Comparison of ENCODE assay signal across 1 cellular context in the genomic region with DNA sequence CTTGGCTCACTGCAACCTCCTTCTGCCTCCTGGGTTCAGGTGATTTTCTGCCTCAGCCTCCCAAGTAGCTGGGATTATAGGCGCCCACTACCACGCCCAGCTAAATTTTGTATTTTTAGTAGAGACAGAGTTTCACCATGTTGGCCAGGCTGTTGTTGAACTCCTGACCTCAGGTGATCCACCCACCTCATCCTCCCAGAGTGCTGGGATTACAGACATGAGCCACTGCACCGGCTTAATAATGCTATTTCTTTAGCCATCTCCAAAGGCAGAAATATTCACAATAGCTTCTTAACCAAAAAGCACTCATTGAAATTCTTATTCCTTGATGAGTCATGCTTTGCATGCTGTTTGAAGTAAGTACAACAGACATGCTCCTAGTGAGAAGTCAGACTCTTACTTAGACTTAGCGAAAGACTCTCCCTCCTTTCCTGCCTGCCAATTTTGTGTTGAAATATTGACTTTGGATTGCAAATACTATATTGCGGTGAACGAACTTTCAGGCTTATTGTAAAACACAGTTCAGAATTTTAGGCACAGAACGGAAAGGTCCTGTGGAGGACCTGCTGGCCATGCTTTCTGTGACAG.
A peak's percentile ranks its signal among the peaks of the same experiment; 100 is the strongest.
TF ChIP-seq lines count a peak whose summit lies in the region.

No MANE protein-coding gene starts in this region.

TF ChIP-seq in K562, 482 proteins besides CTCF, POLR2A, EP300 and RAD21 (continued from another document):
- TF ChIP-seq, protein P1, sequence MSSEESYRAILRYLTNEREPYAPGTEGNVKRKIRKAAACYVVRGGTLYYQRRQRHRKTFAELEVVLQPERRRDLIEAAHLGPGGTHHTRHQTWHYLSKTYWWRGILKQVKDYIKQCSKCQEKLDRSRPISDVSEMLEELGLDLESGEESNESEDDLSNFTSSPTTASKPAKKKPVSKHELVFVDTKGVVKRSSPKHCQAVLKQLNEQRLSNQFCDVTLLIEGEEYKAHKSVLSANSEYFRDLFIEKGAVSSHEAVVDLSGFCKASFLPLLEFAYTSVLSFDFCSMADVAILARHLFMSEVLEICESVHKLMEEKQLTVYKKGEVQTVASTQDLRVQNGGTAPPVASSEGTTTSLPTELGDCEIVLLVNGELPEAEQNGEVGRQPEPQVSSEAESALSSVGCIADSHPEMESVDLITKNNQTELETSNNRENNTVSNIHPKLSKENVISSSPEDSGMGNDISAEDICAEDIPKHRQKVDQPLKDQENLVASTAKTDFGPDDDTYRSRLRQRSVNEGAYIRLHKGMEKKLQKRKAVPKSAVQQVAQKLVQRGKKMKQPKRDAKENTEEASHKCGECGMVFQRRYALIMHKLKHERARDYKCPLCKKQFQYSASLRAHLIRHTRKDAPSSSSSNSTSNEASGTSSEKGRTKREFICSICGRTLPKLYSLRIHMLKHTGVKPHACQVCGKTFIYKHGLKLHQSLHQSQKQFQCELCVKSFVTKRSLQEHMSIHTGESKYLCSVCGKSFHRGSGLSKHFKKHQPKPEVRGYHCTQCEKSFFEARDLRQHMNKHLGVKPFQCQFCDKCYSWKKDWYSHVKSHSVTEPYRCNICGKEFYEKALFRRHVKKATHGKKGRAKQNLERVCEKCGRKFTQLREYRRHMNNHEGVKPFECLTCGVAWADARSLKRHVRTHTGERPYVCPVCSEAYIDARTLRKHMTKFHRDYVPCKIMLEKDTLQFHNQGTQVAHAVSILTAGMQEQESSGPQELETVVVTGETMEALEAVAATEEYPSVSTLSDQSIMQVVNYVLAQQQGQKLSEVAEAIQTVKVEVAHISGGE (CRISPR knock-in tag; IDR thresholded peaks at IDR 0.05): no peak
- TF ChIP-seq, protein P2, sequence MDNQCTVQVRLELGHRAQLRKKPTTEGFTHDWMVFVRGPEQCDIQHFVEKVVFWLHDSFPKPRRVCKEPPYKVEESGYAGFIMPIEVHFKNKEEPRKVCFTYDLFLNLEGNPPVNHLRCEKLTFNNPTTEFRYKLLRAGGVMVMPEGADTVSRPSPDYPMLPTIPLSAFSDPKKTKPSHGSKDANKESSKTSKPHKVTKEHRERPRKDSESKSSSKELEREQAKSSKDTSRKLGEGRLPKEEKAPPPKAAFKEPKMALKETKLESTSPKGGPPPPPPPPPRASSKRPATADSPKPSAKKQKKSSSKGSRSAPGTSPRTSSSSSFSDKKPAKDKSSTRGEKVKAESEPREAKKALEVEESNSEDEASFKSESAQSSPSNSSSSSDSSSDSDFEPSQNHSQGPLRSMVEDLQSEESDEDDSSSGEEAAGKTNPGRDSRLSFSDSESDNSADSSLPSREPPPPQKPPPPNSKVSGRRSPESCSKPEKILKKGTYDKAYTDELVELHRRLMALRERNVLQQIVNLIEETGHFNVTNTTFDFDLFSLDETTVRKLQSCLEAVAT (IDR thresholded peaks at IDR 0.05): 0 out of 4 replicates have a peak, but pooled peaks of 1 of the 2 experiments have one; percentile 31
- TF ChIP-seq TFAP4 (CRISPR knock-in tag; IDR thresholded peaks at IDR 0.05; ENCODE audit: borderline replicate concordance): no peak
- TF ChIP-seq ZNF316 (IDR thresholded peaks at IDR 0.05): peak; percentile 49; the same call in 1 of the 2 replicates
- peak; percentile 34; the same call in 1 of the 2 replicates for TF ChIP-seq DPF2 (IDR thresholded peaks at IDR 0.05)
- no peak for TF ChIP-seq ZNF197 (CRISPR knock-in tag; IDR thresholded peaks at IDR 0.05; ENCODE audit: low read depth)
- no peak for TF ChIP-seq XRCC5 (IDR thresholded peaks at IDR 0.05; ENCODE audit: low read depth, low read length)
- TF ChIP-seq PHF21A (IDR thresholded peaks at IDR 0.05; ENCODE audit: borderline replicate concordance, low read depth): no peak
- TF ChIP-seq, protein P3, sequence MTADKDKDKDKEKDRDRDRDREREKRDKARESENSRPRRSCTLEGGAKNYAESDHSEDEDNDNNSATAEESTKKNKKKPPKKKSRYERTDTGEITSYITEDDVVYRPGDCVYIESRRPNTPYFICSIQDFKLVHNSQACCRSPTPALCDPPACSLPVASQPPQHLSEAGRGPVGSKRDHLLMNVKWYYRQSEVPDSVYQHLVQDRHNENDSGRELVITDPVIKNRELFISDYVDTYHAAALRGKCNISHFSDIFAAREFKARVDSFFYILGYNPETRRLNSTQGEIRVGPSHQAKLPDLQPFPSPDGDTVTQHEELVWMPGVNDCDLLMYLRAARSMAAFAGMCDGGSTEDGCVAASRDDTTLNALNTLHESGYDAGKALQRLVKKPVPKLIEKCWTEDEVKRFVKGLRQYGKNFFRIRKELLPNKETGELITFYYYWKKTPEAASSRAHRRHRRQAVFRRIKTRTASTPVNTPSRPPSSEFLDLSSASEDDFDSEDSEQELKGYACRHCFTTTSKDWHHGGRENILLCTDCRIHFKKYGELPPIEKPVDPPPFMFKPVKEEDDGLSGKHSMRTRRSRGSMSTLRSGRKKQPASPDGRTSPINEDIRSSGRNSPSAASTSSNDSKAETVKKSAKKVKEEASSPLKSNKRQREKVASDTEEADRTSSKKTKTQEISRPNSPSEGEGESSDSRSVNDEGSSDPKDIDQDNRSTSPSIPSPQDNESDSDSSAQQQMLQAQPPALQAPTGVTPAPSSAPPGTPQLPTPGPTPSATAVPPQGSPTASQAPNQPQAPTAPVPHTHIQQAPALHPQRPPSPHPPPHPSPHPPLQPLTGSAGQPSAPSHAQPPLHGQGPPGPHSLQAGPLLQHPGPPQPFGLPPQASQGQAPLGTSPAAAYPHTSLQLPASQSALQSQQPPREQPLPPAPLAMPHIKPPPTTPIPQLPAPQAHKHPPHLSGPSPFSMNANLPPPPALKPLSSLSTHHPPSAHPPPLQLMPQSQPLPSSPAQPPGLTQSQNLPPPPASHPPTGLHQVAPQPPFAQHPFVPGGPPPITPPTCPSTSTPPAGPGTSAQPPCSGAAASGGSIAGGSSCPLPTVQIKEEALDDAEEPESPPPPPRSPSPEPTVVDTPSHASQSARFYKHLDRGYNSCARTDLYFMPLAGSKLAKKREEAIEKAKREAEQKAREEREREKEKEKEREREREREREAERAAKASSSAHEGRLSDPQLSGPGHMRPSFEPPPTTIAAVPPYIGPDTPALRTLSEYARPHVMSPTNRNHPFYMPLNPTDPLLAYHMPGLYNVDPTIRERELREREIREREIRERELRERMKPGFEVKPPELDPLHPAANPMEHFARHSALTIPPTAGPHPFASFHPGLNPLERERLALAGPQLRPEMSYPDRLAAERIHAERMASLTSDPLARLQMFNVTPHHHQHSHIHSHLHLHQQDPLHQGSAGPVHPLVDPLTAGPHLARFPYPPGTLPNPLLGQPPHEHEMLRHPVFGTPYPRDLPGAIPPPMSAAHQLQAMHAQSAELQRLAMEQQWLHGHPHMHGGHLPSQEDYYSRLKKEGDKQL (CRISPR knock-in tag; IDR thresholded peaks at IDR 0.05; ENCODE audit: borderline replicate concordance): no peak
- no peak for TF ChIP-seq THAP7 (CRISPR knock-in tag; IDR thresholded peaks at IDR 0.05)
- TF ChIP-seq ARID1B (IDR thresholded peaks at IDR 0.05): 0 out of 2 replicates have a peak, but pooled peaks have one; percentile 17
- peak; percentile 12; the same call in 1 of the 2 replicates for TF ChIP-seq SOX6 (IDR thresholded peaks at IDR 0.05)
- no peak for TF ChIP-seq IFI16 (CRISPR knock-in tag; IDR thresholded peaks at IDR 0.05)
- TF ChIP-seq, protein P4, sequence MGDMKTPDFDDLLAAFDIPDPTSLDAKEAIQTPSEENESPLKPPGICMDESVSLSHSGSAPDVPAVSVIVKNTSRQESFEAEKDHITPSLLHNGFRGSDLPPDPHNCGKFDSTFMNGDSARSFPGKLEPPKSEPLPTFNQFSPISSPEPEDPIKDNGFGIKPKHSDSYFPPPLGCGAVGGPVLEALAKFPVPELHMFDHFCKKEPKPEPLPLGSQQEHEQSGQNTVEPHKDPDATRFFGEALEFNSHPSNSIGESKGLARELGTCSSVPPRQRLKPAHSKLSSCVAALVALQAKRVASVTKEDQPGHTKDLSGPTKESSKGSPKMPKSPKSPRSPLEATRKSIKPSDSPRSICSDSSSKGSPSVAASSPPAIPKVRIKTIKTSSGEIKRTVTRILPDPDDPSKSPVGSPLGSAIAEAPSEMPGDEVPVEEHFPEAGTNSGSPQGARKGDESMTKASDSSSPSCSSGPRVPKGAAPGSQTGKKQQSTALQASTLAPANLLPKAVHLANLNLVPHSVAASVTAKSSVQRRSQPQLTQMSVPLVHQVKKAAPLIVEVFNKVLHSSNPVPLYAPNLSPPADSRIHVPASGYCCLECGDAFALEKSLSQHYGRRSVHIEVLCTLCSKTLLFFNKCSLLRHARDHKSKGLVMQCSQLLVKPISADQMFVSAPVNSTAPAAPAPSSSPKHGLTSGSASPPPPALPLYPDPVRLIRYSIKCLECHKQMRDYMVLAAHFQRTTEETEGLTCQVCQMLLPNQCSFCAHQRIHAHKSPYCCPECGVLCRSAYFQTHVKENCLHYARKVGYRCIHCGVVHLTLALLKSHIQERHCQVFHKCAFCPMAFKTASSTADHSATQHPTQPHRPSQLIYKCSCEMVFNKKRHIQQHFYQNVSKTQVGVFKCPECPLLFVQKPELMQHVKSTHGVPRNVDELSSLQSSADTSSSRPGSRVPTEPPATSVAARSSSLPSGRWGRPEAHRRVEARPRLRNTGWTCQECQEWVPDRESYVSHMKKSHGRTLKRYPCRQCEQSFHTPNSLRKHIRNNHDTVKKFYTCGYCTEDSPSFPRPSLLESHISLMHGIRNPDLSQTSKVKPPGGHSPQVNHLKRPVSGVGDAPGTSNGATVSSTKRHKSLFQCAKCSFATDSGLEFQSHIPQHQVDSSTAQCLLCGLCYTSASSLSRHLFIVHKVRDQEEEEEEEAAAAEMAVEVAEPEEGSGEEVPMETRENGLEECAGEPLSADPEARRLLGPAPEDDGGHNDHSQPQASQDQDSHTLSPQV (IDR thresholded peaks at IDR 0.05): peak; percentile 58; the same call in 1 of the 2 replicates
- peak; percentile 55; the same call in 1 of the 2 replicates for TF ChIP-seq SMARCE1 (IDR thresholded peaks at IDR 0.05)
- peak; percentile 77 for TF ChIP-seq C11orf30 (IDR thresholded peaks at IDR 0.05; ENCODE audit: low read depth)
- no peak for TF ChIP-seq XRCC3 (IDR thresholded peaks at IDR 0.05)
- TF ChIP-seq MAFG (tag; conservative IDR thresholded peaks at IDR 0.05): peak; percentile 69
- TF ChIP-seq EGR1 (conservative IDR thresholded peaks at IDR 0.05): peak; percentile 45; the same call in 1 of the 2 replicates
- TF ChIP-seq SMARCA4 (IDR thresholded peaks at IDR 0.05): 0 out of 2 replicates have a peak, but pooled peaks have one; percentile 55
- peak; percentile 49 for TF ChIP-seq MAFK (IDR thresholded peaks at IDR 0.05; ENCODE audit: low read length)
- TF ChIP-seq ZNF143 (CRISPR knock-in tag; IDR thresholded peaks at IDR 0.05): no peak
- TF ChIP-seq FOSL1 (tag; conservative IDR thresholded peaks at IDR 0.05): peak; percentile 76
- TF ChIP-seq, protein P5, sequence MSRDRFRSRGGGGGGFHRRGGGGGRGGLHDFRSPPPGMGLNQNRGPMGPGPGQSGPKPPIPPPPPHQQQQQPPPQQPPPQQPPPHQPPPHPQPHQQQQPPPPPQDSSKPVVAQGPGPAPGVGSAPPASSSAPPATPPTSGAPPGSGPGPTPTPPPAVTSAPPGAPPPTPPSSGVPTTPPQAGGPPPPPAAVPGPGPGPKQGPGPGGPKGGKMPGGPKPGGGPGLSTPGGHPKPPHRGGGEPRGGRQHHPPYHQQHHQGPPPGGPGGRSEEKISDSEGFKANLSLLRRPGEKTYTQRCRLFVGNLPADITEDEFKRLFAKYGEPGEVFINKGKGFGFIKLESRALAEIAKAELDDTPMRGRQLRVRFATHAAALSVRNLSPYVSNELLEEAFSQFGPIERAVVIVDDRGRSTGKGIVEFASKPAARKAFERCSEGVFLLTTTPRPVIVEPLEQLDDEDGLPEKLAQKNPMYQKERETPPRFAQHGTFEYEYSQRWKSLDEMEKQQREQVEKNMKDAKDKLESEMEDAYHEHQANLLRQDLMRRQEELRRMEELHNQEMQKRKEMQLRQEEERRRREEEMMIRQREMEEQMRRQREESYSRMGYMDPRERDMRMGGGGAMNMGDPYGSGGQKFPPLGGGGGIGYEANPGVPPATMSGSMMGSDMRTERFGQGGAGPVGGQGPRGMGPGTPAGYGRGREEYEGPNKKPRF (IDR thresholded peaks at IDR 0.05; ENCODE audit: low read depth, low read length): no peak
- TF ChIP-seq NR4A1 (CRISPR knock-in tag; IDR thresholded peaks at IDR 0.05): no peak
- TF ChIP-seq NR4A1 (tag; IDR thresholded peaks at IDR 0.05): 0 out of 2 replicates have a peak, but pooled peaks have one; percentile 45
- no peak for TF ChIP-seq HNRNPH1 (optimal IDR thresholded peaks at IDR 0.05; ENCODE audit: low read depth, low read length)
- no peak for TF ChIP-seq MYNN (IDR thresholded peaks at IDR 0.05)
- no peak for TF ChIP-seq MYNN (CRISPR knock-in tag; IDR thresholded peaks at IDR 0.05)
